In genomic region chr22:23090079-23090835, GRCh38 we compare ENCODE assay signal across 24 cellular contexts.
"Had no signal": no experiment of that assay in that cellular context is flagged by ENCODE, and none has a peak within 500 bp of the region (broad histone marks: within the 10 kb centered on the region; RNA-seq: fewer than 3 reads in every experiment).

No MANE protein-coding gene starts in this region.

- H3K27ac ChIP-seq: adrenal gland, colonic mucosa, PC-9, SK-N-MC, VCaP had no signal

- H3K27me3 ChIP-seq: adrenal gland, colonic mucosa had no signal

- H3K4me3 ChIP-seq: adrenal gland, colonic mucosa, PC-9, SK-N-MC had no signal

- H3K4me1 ChIP-seq: colonic mucosa had no signal

- H3K9me3 ChIP-seq: adrenal gland, colonic mucosa had no signal

- ATAC-seq: activated CD4-positive, alpha-beta T cell treated with anti-CD3 and anti-CD28 coated beads for 36 hours; activated CD8-positive, alpha-beta T cell treated with anti-CD3 and anti-CD28 coated beads for 36 hours; Right ventricle myocardium inferior; T-cell had no signal

- H3K36me3 ChIP-seq: adrenal gland, colonic mucosa had no signal

- H3K4me2 ChIP-seq: PC-9 had no signal

- DNase-seq: activated CD4-positive, alpha-beta T cell treated with anti-CD3 and anti-CD28 coated beads for 36 hours; activated CD4-positive, alpha-beta T cell treated with anti-CD3 and anti-CD28 coated beads, Interleukin-2, amount 50 U/mL, for 1 hour; activated CD8-positive, alpha-beta memory T cell treated with anti-CD3 and anti-CD28 coated beads, Interleukin-2, amount 50 U/mL, for 4 hours; activated CD8-positive, alpha-beta T cell treated with anti-CD3 and anti-CD28 coated beads for 36 hours; activated naive CD4-positive, alpha-beta T cell treated with anti-CD3 and anti-CD28 coated beads, Interleukin-2, amount 50 U/mL, for 16 hours; activated naive CD8-positive, alpha-beta T cell treated with anti-CD3 and anti-CD28 coated beads, Interleukin-2, amount 10 ng/mL, durations not matched to agents 7 days and 5 days; activated T-cell treated with anti-CD3 and anti-CD28 coated beads, Interleukin-2, amount 50 U/mL, for 1 hour; adrenal gland; anterior cingulate cortex; cerebellar nuclear complex; colonic mucosa; Karpas-422; MM.1S; NCI-H146; NCI-H1930; NCI-H446; NCI-H526 treated with DMSO at 0.1 percent for 48 hours; PC-9; T-cell; T-helper 2 cell; T1000 had no signal
